29 cellular contexts compared by ENCODE assay signal in genomic region chr2:120218181-120218580, GRCh38.
"Had no signal": no experiment of that assay in that cellular context is flagged by ENCODE, and none has a peak within 500 bp of the region (broad histone marks: within the 10 kb centered on the region; RNA-seq: fewer than 3 reads in every experiment).

No MANE protein-coding gene starts in this region.

- H3K27me3 ChIP-seq: ascending aorta, cardiac muscle cell, colonic mucosa, gastrocnemius medialis, ovary, tibial nerve had no signal

- H3K4me3 Mint-ChIP-seq: activated CD4-positive, alpha-beta memory T cell treated with anti-CD3 and anti-CD28 coated beads, Interleukin-2, amount 10 ng/mL, durations not matched to agents 7 days and 5 days; activated CD4-positive, alpha-beta T cell treated with anti-CD3 and anti-CD28 coated beads, Interleukin-2, amount 10 ng/mL, durations not matched to agents 24 days and 14 days; activated naive CD4-positive, alpha-beta T cell treated with anti-CD3 and anti-CD28 coated beads for 36 hours; activated naive CD8-positive, alpha-beta T cell treated with anti-CD3 and anti-CD28 coated beads, Interleukin-2, amount 10 ng/mL, durations not matched to agents 7 days and 5 days; naive thymus-derived CD4-positive, alpha-beta T cell; T-helper 1 cell treated with Interleukin-12 subunit alpha and Interleukin-12 subunit beta and Interleukin-4 antibody, amounts not matched to agents 30 μg/mL and 1 μg/mL, for 36 hours had no signal

- H3K27me3 Mint-ChIP-seq: activated CD4-positive, alpha-beta memory T cell treated with anti-CD3 and anti-CD28 coated beads, Interleukin-2, amount 10 ng/mL, durations not matched to agents 7 days and 5 days; activated CD4-positive, alpha-beta T cell treated with anti-CD3 and anti-CD28 coated beads, Interleukin-2, amount 10 ng/mL, durations not matched to agents 24 days and 14 days; activated naive CD8-positive, alpha-beta T cell treated with anti-CD3 and anti-CD28 coated beads, Interleukin-2, amount 10 ng/mL, durations not matched to agents 7 days and 5 days; naive thymus-derived CD4-positive, alpha-beta T cell had no signal

- H3K36me3 ChIP-seq: cardiac muscle cell, colonic mucosa, ovary, prostate gland had no signal

- H3K27ac ChIP-seq: ascending aorta, cardiac muscle cell, colonic mucosa, gastrocnemius medialis, ovary, prostate gland, tibial nerve, WERI-Rb-1 had no signal

- H3K9me3 Mint-ChIP-seq: activated CD4-positive, alpha-beta T cell treated with anti-CD3 and anti-CD28 coated beads, Interleukin-2, amount 10 ng/mL, durations not matched to agents 24 days and 14 days had no signal

- DNase-seq: activated CD4-positive, alpha-beta memory T cell treated with anti-CD3 and anti-CD28 coated beads, Interleukin-2, amount 10 ng/mL, durations not matched to agents 7 days and 5 days; activated effector memory CD4-positive, alpha-beta T cell treated with Interleukin-2 at 50 U/mL for 16 hours; activated naive CD4-positive, alpha-beta T cell treated with anti-CD3 and anti-CD28 coated beads for 36 hours; activated naive CD8-positive, alpha-beta T cell treated with anti-CD3 and anti-CD28 coated beads, Interleukin-2, amount 10 ng/mL, durations not matched to agents 7 days and 5 days; cerebellar nuclear complex; colonic mucosa; effector CD8-positive, alpha-beta T cell; gastrocnemius medialis; glutamatergic neuron; left ventricle myocardium superior; naive thymus-derived CD4-positive, alpha-beta T cell; ovary; retina; small intestine; stimulated activated CD4-positive, alpha-beta T cell treated with anti-CD3 and anti-CD28 coated beads, Interleukin-1b, Interleukin-23, amount 100 ng/mL, for 48 hours; stimulated activated CD4-positive, alpha-beta T cell treated with anti-CD3 and anti-CD28 coated beads, Interleukin-4, amount 100 ng/mL, for 4 hours; stimulated activated CD8-positive, alpha-beta memory T cell treated with anti-CD3 and anti-CD28 coated beads, Interleukin-4, amount 100 ng/mL, for 48 hours; stimulated activated naive CD4-positive, alpha-beta T cell; T-helper 9 cell; WERI-Rb-1 had no signal

- H3K9me3 ChIP-seq: ascending aorta, colonic mucosa, gastrocnemius medialis, ovary, prostate gland had no signal

- H3K4me1 ChIP-seq: colonic mucosa, prostate gland had no signal

- H3K27ac Mint-ChIP-seq: activated CD4-positive, alpha-beta memory T cell treated with anti-CD3 and anti-CD28 coated beads, Interleukin-2, amount 10 ng/mL, durations not matched to agents 7 days and 5 days; activated CD4-positive, alpha-beta T cell treated with anti-CD3 and anti-CD28 coated beads, Interleukin-2, amount 10 ng/mL, durations not matched to agents 24 days and 14 days; activated naive CD4-positive, alpha-beta T cell treated with anti-CD3 and anti-CD28 coated beads for 36 hours; activated naive CD8-positive, alpha-beta T cell treated with anti-CD3 and anti-CD28 coated beads, Interleukin-2, amount 10 ng/mL, durations not matched to agents 7 days and 5 days; brain; T-helper 1 cell treated with Interleukin-12 subunit alpha and Interleukin-12 subunit beta and Interleukin-4 antibody, amounts not matched to agents 30 μg/mL and 1 μg/mL, for 36 hours had no signal

- ATAC-seq: activated CD4-positive, CD25-positive, alpha-beta regulatory T cell treated with anti-CD3 and anti-CD28 coated beads, Interleukin-2, amount 50 U/mL, for 24 hours; gastrocnemius medialis; left ventricle myocardium superior; naive thymus-derived CD4-positive, alpha-beta T cell; sciatic nerve had no signal

- H3K4me3 ChIP-seq: ascending aorta, cardiac muscle cell, colonic mucosa, gastrocnemius medialis, ovary, prostate gland, tibial nerve had no signal
